3 cellular contexts compared by ENCODE assay signal in genomic region chr1:238302646-238303045, GRCh38.
"Had no signal": no experiment of that assay in that cellular context is flagged by ENCODE, and none has a peak within 500 bp of the region (broad histone marks: within the 10 kb centered on the region; RNA-seq: fewer than 3 reads in every experiment).

No MANE protein-coding gene starts in this region.

- H3K4me3 ChIP-seq: GM12878 had no signal

- ATAC-seq: GM12878 had no signal

- DNase-seq: GDM1, GF-D8 had no signal
